17 cellular contexts compared by ENCODE assay signal in the genomic region with DNA sequence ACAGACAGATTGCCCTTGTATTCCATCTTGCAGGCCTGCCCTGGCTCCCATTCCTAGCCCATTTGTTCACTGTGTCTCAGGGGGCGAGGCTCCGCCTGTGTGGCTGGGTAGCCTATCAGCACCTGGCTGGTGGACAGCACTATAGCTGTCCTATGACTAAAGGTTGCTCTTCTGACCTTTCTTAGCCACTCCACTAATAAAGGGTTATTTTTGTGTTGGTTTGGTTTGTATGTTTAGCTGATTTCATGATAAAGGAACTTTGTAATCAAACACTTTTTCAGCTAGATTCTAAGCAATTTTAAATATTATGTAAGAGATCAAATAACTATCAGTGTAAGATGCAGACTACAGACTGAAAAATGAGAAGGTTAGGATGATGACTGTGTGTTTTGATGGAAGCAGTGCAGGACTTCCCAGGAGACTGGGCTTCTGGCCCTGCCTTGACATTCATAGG.
DNase-seq lines count a peak whose midpoint lies in the region; ATAC-seq and TF ChIP-seq lines count a peak whose summit lies in the region.
"Had no signal": no experiment of that assay in that cellular context is flagged by ENCODE, and none has a peak within 500 bp of the region (broad histone marks: within the 10 kb centered on the region; RNA-seq: fewer than 3 reads in every experiment).

No MANE protein-coding gene starts in this region.

- H3K9me3 ChIP-seq in ascending aorta (no peaks in the 10 kb centered on the region), left lung (no peaks in the 10 kb centered on the region)
- H3K9me3 ChIP-seq: colonic mucosa, uterus had no signal

- H3K4me1 ChIP-seq in ascending aorta, result peaks cover 11 to 75% of the 10 kb centered on the region in 2 donors
- peaks cover 4 to 10% of the 10 kb centered on the region in 2 donors for H3K4me1 ChIP-seq in left lung
- H3K4me1 ChIP-seq: colonic mucosa, parathyroid adenoma had no signal

- no peak overlapping the region for H3K27ac Mint-ChIP-seq in stimulated activated effector memory CD8-positive, alpha-beta T cell treated with anti-CD3 and anti-CD28 coated beads, Interleukin-12 subunit alpha, Interleukin-12 subunit beta, amount 100 ng/mL, for 72 hours
- no peak overlapping the region for H3K27ac Mint-ChIP-seq in T-helper 2 cell treated with Interferon-gamma antibody and Interleukin-4, amounts not matched to agents 5 μg/mL and 100 μg/mL, for 36 hours
- H3K27ac Mint-ChIP-seq: stimulated activated naive CD8-positive, alpha-beta T cell treated with anti-CD3 and anti-CD28 coated beads, Interleukin-15, Interleukin-2, amounts not matched to agents 100 ng/mL and 50 ng/mL, for 24 hours had no signal

- H3K27me3 Mint-ChIP-seq in T-helper 2 cell treated with Interferon-gamma antibody and Interleukin-4, amounts not matched to agents 5 μg/mL and 100 μg/mL, for 36 hours (ENCODE audit: low read depth), result no peaks in the 10 kb centered on the region
- H3K27me3 Mint-ChIP-seq: stimulated activated naive CD8-positive, alpha-beta T cell treated with anti-CD3 and anti-CD28 coated beads, Interleukin-15, Interleukin-2, amounts not matched to agents 100 ng/mL and 50 ng/mL, for 24 hours had no signal

- DNase-seq in AG08395 (ENCODE audit: low spot score) (peak; percentile 20), HuH-7 (ENCODE audit: low spot score) (peak; percentile 41), ascending aorta (ENCODE audit: low spot score in 2 of 2) (no peak), left lung (peak in 1 of 2 donors; percentile 45), HK-2 (ENCODE audit: unreplicated experiment) (no peak)
- DNase-seq in stimulated activated effector memory CD8-positive, alpha-beta T cell treated with anti-CD3 and anti-CD28 coated beads, Interleukin-12 subunit alpha, Interleukin-12 subunit beta, amount 100 ng/mL, for 72 hours (ENCODE audit: low spot score in 2 of 2), result no peak
- no peak for DNase-seq in T-helper 2 cell treated with Interferon-gamma antibody and Interleukin-4, amounts not matched to agents 5 μg/mL and 100 μg/mL, for 36 hours (ENCODE audit: low spot score)
- DNase-seq: activated gamma-delta T cell, aorta, colonic mucosa, NCI-H2081 treated with DMSO at 0.1 percent for 48 hours, NCI-H526 treated with DMSO at 0.1 percent for 48 hours, uterus had no signal

- H3K27ac ChIP-seq in ascending aorta (peak overlapping the region; percentile 49 to 86), left lung (no peak overlapping the region)
- H3K27ac ChIP-seq: colonic mucosa, epithelial cell of prostate, parathyroid adenoma, uterus had no signal

- H3K27me3 ChIP-seq in ascending aorta (no peaks in the 10 kb centered on the region), left lung (no peaks in the 10 kb centered on the region)
- H3K27me3 ChIP-seq: colonic mucosa, uterus had no signal

- H3K9me3 Mint-ChIP-seq in stimulated activated effector memory CD8-positive, alpha-beta T cell treated with anti-CD3 and anti-CD28 coated beads, Interleukin-12 subunit alpha, Interleukin-12 subunit beta, amount 100 ng/mL, for 72 hours, result no peaks in the 10 kb centered on the region
- H3K9me3 Mint-ChIP-seq in T-helper 2 cell treated with Interferon-gamma antibody and Interleukin-4, amounts not matched to agents 5 μg/mL and 100 μg/mL, for 36 hours, result no peaks in the 10 kb centered on the region
- H3K9me3 Mint-ChIP-seq: stimulated activated naive CD8-positive, alpha-beta T cell treated with anti-CD3 and anti-CD28 coated beads, Interleukin-15, Interleukin-2, amounts not matched to agents 100 ng/mL and 50 ng/mL, for 24 hours had no signal

- H3K36me3 ChIP-seq in ascending aorta (peaks cover 0 to 2% of the 10 kb centered on the region in 2 donors), left lung (no peaks in the 10 kb centered on the region)
- H3K36me3 ChIP-seq: colonic mucosa, uterus had no signal

- no peak for TF ChIP-seq CTCF in ascending aorta (IDR thresholded peaks at IDR 0.05)
- TF ChIP-seq CTCF in left lung (IDR thresholded peaks at IDR 0.05), result no peak

- ATAC-seq in left lung, result peak; percentile 44
- no peak for ATAC-seq in stimulated activated effector memory CD8-positive, alpha-beta T cell treated with anti-CD3 and anti-CD28 coated beads, Interleukin-12 subunit alpha, Interleukin-12 subunit beta, amount 100 ng/mL, for 72 hours
- ATAC-seq in GM21526 (IDR thresholded peaks at IDR 0.05; ENCODE audit: low FRiP score, unreplicated experiment), result no peak

- H3K4me3 ChIP-seq in ascending aorta (no peak overlapping the region), left lung (no peak overlapping the region)
- H3K4me3 ChIP-seq: colonic mucosa, uterus had no signal

- H3K36me3 Mint-ChIP-seq in stimulated activated effector memory CD8-positive, alpha-beta T cell treated with anti-CD3 and anti-CD28 coated beads, Interleukin-12 subunit alpha, Interleukin-12 subunit beta, amount 100 ng/mL, for 72 hours, result no peaks in the 10 kb centered on the region
- no peaks in the 10 kb centered on the region for H3K36me3 Mint-ChIP-seq in T-helper 2 cell treated with Interferon-gamma antibody and Interleukin-4, amounts not matched to agents 5 μg/mL and 100 μg/mL, for 36 hours (ENCODE audit: low read depth)

- intact Hi-C loops in ascending aorta (cut with DNase I) (no loop called here), left lung (cut with DNase I) (no loop called here)

- no peak overlapping the region for H3K4me3 Mint-ChIP-seq in stimulated activated effector memory CD8-positive, alpha-beta T cell treated with anti-CD3 and anti-CD28 coated beads, Interleukin-12 subunit alpha, Interleukin-12 subunit beta, amount 100 ng/mL, for 72 hours
- H3K4me3 Mint-ChIP-seq in T-helper 2 cell treated with Interferon-gamma antibody and Interleukin-4, amounts not matched to agents 5 μg/mL and 100 μg/mL, for 36 hours, result no peak overlapping the region
- H3K4me3 Mint-ChIP-seq: stimulated activated naive CD8-positive, alpha-beta T cell treated with anti-CD3 and anti-CD28 coated beads, Interleukin-15, Interleukin-2, amounts not matched to agents 100 ng/mL and 50 ng/mL, for 24 hours had no signal

- H3K4me1 Mint-ChIP-seq in stimulated activated effector memory CD8-positive, alpha-beta T cell treated with anti-CD3 and anti-CD28 coated beads, Interleukin-12 subunit alpha, Interleukin-12 subunit beta, amount 100 ng/mL, for 72 hours, result no peaks in the 10 kb centered on the region
- H3K4me1 Mint-ChIP-seq in T-helper 2 cell treated with Interferon-gamma antibody and Interleukin-4, amounts not matched to agents 5 μg/mL and 100 μg/mL, for 36 hours (ENCODE audit: low read depth), result no peaks in the 10 kb centered on the region

Comparison
In these comparisons a context has a peak if more than half of its experiments do, and no peak if none do; other contexts are left out.
1. DNase-seq: peak in AG08395 (single experiment) and HuH-7 (single experiment); none in ascending aorta (0 of 2), stimulated activated effector memory CD8-positive, alpha-beta T cell treated with anti-CD3 and anti-CD28 coated beads, Interleukin-12 subunit alpha, Interleukin-12 subunit beta, amount 100 ng/mL, for 72 hours (0 of 2), T-helper 2 cell treated with Interferon-gamma antibody and Interleukin-4, amounts not matched to agents 5 μg/mL and 100 μg/mL, for 36 hours (single experiment) and HK-2 (single experiment).
2. H3K27ac ChIP-seq: peak in ascending aorta (2 of 2); none in left lung (0 of 2).